In genomic region chr11:63838150-63838681, GRCh38 we compare ENCODE assay signal across 8 cellular contexts. TPM values are rescaled to one million over a fixed set of nuclear protein-coding genes. Genes with fewer than 3 reads are reported as not detected.
DNase-seq lines count a peak whose midpoint lies in the region; ATAC-seq and TF ChIP-seq lines count a peak whose summit lies in the region.

No MANE protein-coding gene starts in this region.

- no peak for TF ChIP-seq CTCF in foreskin keratinocyte (conservative IDR thresholded peaks at IDR 0.05)

- H3K27ac Mint-ChIP-seq in T-cell, result peak overlapping the region; percentile 91 to 92

- H3K4me1 Mint-ChIP-seq in T-cell, result peaks cover 47 to 52% (median 52%) of the 10 kb centered on the region in 3 donors

- no peak overlapping the region for H3K27ac ChIP-seq in foreskin keratinocyte

- peak; percentile 63 for ATAC-seq in GM21447 (IDR thresholded peaks at IDR 0.05; ENCODE audit: unreplicated experiment)
- no peak for ATAC-seq in T-cell (replicated peaks in 1 of 4)
- peak; percentile 2 for ATAC-seq in foreskin keratinocyte

- H3K27me3 ChIP-seq in foreskin keratinocyte, result no peaks in the 10 kb centered on the region

- DNase-seq in T-cell (peak in 5 of 34 experiments; percentile 4 to 17 (median 11)), foreskin keratinocyte (no peak), skeletal muscle cell (ENCODE audit: low read depth) (no peak), RPMI8226 (no peak), germinal center (ENCODE audit: low spot score) (no peak), NCI-H2107 treated with DMSO at 0.1 percent for 48 hours (lab: John Stamatoyannopoulos, UW; ENCODE audit: unreplicated experiment) (no peak), ACHN (no peak)

- H3K9me3 Mint-ChIP-seq in T-cell, result no peaks in the 10 kb centered on the region

- CTCF ChIA-PET in T-cell (lab: Charles Lee), result interaction anchor here (0.6 to 3.5 kb wide), 22 partner anchors 18 to 1239 kb away, joined by 3 to 31 read pairs (median 4); no protein-coding TSS in a partner anchor

- POLR2A ChIA-PET in T-cell (lab: Charles Lee), result interaction anchor here in 1 of 2 donors (0.6 kb wide), 1 partner anchor 941 kb away, joined by 7 read pairs; no protein-coding TSS in a partner anchor

- peak overlapping the region; percentile 87 to 94 (median 87) for H3K4me3 Mint-ChIP-seq in T-cell

- no peaks in the 10 kb centered on the region for H3K27me3 Mint-ChIP-seq in T-cell

- H3K4me1 ChIP-seq in foreskin keratinocyte, result peaks cover 19% of the 10 kb centered on the region

- peaks cover 6% of the 10 kb centered on the region for H3K36me3 Mint-ChIP-seq in T-cell

- in situ Hi-C loops in ACHN (cut with HindIII; ENCODE audit: low pct_ligation_motif_present, low pct_unique_long_range_greater_than_20kb, low sequenced_read_pairs), result no loop called here

- H3K4me3 ChIP-seq in skeletal muscle cell (ENCODE audit: low read depth, low read length), result peak overlapping the region; percentile 28

RNA-seq across cellular contexts. Expression of gene MARK2, which starts 0.7 kb away (rescaled TPM):
- total RNA-seq in T-cell (10 to 100 TPM; 57.4 to 67.2 (median 64.0) TPM), foreskin keratinocyte (35.1 and 35.8 TPM in 2 replicates)
- 14.9 and 17.6 TPM in 2 replicates for polyA plus RNA-seq in foreskin keratinocyte

RNA-seq across cellular contexts. Expression of gene SPINDOC, which starts 25.0 kb away (rescaled TPM):
- total RNA-seq in T-cell (10 to 100 TPM in 3 of 5 donors, 1 to 10 TPM in 2; 8.1 to 16.1 (median 15.3) TPM), foreskin keratinocyte (20.6 and 26.6 TPM in 2 replicates)
- 24.4 and 29.0 TPM in 2 replicates for polyA plus RNA-seq in foreskin keratinocyte

Comparison
In these comparisons a context has a peak if more than half of its experiments do, and no peak if none do; other contexts are left out.
1. ATAC-seq: peak in GM21447 (single experiment) and foreskin keratinocyte (single experiment); none in T-cell (0 of 4).